ENCODE assay signal across 23 cellular contexts in genomic region chr20:47063808-47064207, GRCh38.
DNase-seq lines count a peak whose midpoint lies in the region; ATAC-seq and TF ChIP-seq lines count a peak whose summit lies in the region.
"Had no signal": no experiment of that assay in that cellular context is flagged by ENCODE, and none has a peak within 500 bp of the region (broad histone marks: within the 10 kb centered on the region; RNA-seq: fewer than 3 reads in every experiment).

No MANE protein-coding gene starts in this region.

- H3K9me2 ChIP-seq in GM23338 (ENCODE audit: insufficient read depth) = no peaks in the 10 kb centered on the region; the same call in 1 of the 2 replicates
- H3K9me2 ChIP-seq: SK-N-SH had no signal

- H3K4me1 Mint-ChIP-seq in GM23338 = no peaks in the 10 kb centered on the region

- peak overlapping the region; percentile 38; the same call in 1 of the 2 replicates for H2AFZ ChIP-seq in GM23338

- H3K36me3 ChIP-seq in GM23338 (ENCODE audit: insufficient read depth) = no peaks in the 10 kb centered on the region
- H3K36me3 ChIP-seq in WERI-Rb-1 = peaks cover 89% of the 10 kb centered on the region
- H3K36me3 ChIP-seq in esophagus squamous epithelium = peaks cover 0 to 29% (median 0%) of the 10 kb centered on the region in 3 donors
- no peaks in the 10 kb centered on the region for H3K36me3 ChIP-seq in stomach
- H3K36me3 ChIP-seq: BLaER1 treated with 17β-estradiol and CSF1 and Interleukin-3, amounts not matched to agents 10 nM and 100 nM had no signal

- no peaks in the 10 kb centered on the region for H3K79me2 ChIP-seq in GM23338 (replicated peaks; ENCODE audit: insufficient read depth)

- TF ChIP-seq POLR2A in esophagus squamous epithelium (IDR thresholded peaks at IDR 0.05) = no peak
- TF ChIP-seq POLR2A in stomach (IDR thresholded peaks at IDR 0.05) = no peak

- H3K27ac Mint-ChIP-seq in GM23338 = no peak overlapping the region
- H3K27ac Mint-ChIP-seq: CD4-positive, alpha-beta T cell had no signal

- intact Hi-C loops in esophagus squamous epithelium (cut with DNase I) (no loop called here), stomach (cut with DNase I; ENCODE audit: low total_unique reads) (no loop called here)

- H3K9me3 ChIP-seq in WERI-Rb-1 (ENCODE audit: severe bottlenecking) = no peaks in the 10 kb centered on the region
- H3K9me3 ChIP-seq in esophagus squamous epithelium = peaks cover 0 to 28% (median 14%) of the 10 kb centered on the region in 3 donors
- H3K9me3 ChIP-seq in stomach = peaks cover 11 to 25% (median 18%) of the 10 kb centered on the region in 4 donors

- H3K4me2 ChIP-seq in GM23338 = no peak overlapping the region
- H3K4me2 ChIP-seq: A549; BLaER1 treated with 17β-estradiol and CSF1 and Interleukin-3, amounts not matched to agents 10 nM and 100 nM; SK-N-SH had no signal

- H3K9me3 Mint-ChIP-seq in GM23338 = peaks cover 34% of the 10 kb centered on the region

- no peaks in the 10 kb centered on the region for H4K20me1 ChIP-seq in GM23338 (replicated peaks; ENCODE audit: insufficient read depth)
- H4K20me1 ChIP-seq: BLaER1 treated with 17β-estradiol and CSF1 and Interleukin-3, amounts not matched to agents 10 nM and 100 nM had no signal

- no peak overlapping the region for H3K4me3 Mint-ChIP-seq in GM23338
- H3K4me3 Mint-ChIP-seq: CD4-positive, alpha-beta T cell had no signal

- H3K27me3 Mint-ChIP-seq in GM23338 (ENCODE audit: insufficient read depth, low read depth, poor library complexity) = peaks cover 4% of the 10 kb centered on the region

- H3K4me3 ChIP-seq in GM23338 = no peak overlapping the region
- no peak overlapping the region for H3K4me3 ChIP-seq in WERI-Rb-1 (ENCODE audit: low read depth, low read length)
- H3K4me3 ChIP-seq in esophagus squamous epithelium = no peak overlapping the region
- H3K4me3 ChIP-seq in stomach = no peak overlapping the region
- H3K4me3 ChIP-seq: A549; BLaER1 treated with 17β-estradiol and CSF1 and Interleukin-3, amounts not matched to agents 10 nM and 100 nM had no signal

- H3K4me1 ChIP-seq in GM23338 (ENCODE audit: insufficient read depth) (no peaks in the 10 kb centered on the region), esophagus squamous epithelium (peaks cover 4 to 38% (median 12%) of the 10 kb centered on the region in 3 donors), stomach (peaks cover 6 to 20% (median 13%) of the 10 kb centered on the region in 4 donors)
- H3K4me1 ChIP-seq: A549 had no signal

- no peak for DNase-seq in GM23338 (ENCODE audit: low spot score)
- no peak for DNase-seq in WERI-Rb-1
- no peak for DNase-seq in esophagus squamous epithelium (lab: John Stamatoyannopoulos, UW)
- DNase-seq in stomach = no peak
- no peak for DNase-seq in stimulated activated naive CD4-positive, alpha-beta T cell treated with Interleukin-2 at 50 U/mL for 16 hours (lab: John Stamatoyannopoulos, UW)
- DNase-seq: AML-193; CD4-positive, alpha-beta T cell; GOT3; NCI-H1048; NCI-H1417; NCI-H1694 treated with DMSO at 0.1 percent for 48 hours; NCI-H2081; NCI-H226; NCI-H510A; SHP77 treated with DMSO at 0.1 percent for 48 hours; SK-N-SH had no signal

- H3K36me3 Mint-ChIP-seq in GM23338 (ENCODE audit: low read depth) = peaks cover 6% of the 10 kb centered on the region; the same call in 2 of the 3 replicates

- H3K27me3 ChIP-seq in GM23338 (ENCODE audit: insufficient read depth) (no peaks in the 10 kb centered on the region), WERI-Rb-1 (ENCODE audit: insufficient read depth, low read depth, severe bottlenecking) (no peaks in the 10 kb centered on the region), esophagus squamous epithelium (no peaks in the 10 kb centered on the region), stomach (no peaks in the 10 kb centered on the region)
- H3K27me3 ChIP-seq: BLaER1 treated with 17β-estradiol and CSF1 and Interleukin-3, amounts not matched to agents 10 nM and 100 nM had no signal

- no peak overlapping the region for H3K27ac ChIP-seq in GM23338 (ENCODE audit: low read depth)
- H3K27ac ChIP-seq in WERI-Rb-1 = no peak overlapping the region
- H3K27ac ChIP-seq in esophagus squamous epithelium = peak overlapping the region in 3 of 4 donors; percentile 28 to 64 (median 32)
- peak overlapping the region in 3 of 5 donors; percentile 60 to 71 (median 68) for H3K27ac ChIP-seq in stomach
- H3K27ac ChIP-seq: A549; BLaER1 treated with 17β-estradiol and CSF1 and Interleukin-3, amounts not matched to agents 10 nM and 100 nM; RWPE1 had no signal

- peak; percentile 53; the same call in 2 of the 3 replicates for ATAC-seq in GM23338
- ATAC-seq in HG02852 (IDR thresholded peaks at IDR 0.05; ENCODE audit: unreplicated experiment) = no peak
- no peak for ATAC-seq in HG02970 (IDR thresholded peaks at IDR 0.05; ENCODE audit: low FRiP score, unreplicated experiment)
- ATAC-seq: A549, HCT116, Panc1 had no signal

- peak; percentile 27 to 59; a peak in 2 of 4 replicates for TF ChIP-seq CTCF in GM23338 (conservative IDR thresholded peaks at IDR 0.05; ENCODE audit: low read depth in 2 of 2)
- TF ChIP-seq CTCF in WERI-Rb-1 (IDR thresholded peaks at IDR 0.05; ENCODE audit: low read depth, low read length) = 0 out of 2 replicates have a peak, but pooled peaks have one; percentile 3
- no peak for TF ChIP-seq CTCF in esophagus squamous epithelium (IDR thresholded peaks at IDR 0.05)
- TF ChIP-seq CTCF in stomach (IDR thresholded peaks at IDR 0.05) = no peak

- H3F3A ChIP-seq in GM23338 (replicated peaks; ENCODE audit: low read depth) = no peaks in the 10 kb centered on the region

- no peak for TF ChIP-seq EP300 in stomach (IDR thresholded peaks at IDR 0.05)

- WGBS in esophagus squamous epithelium, 2 donors = 25 to 65% methylated on average over 2 to 3 of the region's 3 CpGs
- WGBS in stomach, 5 donors = 64 to 68% (median 66%) methylated on average over 3 of the region's 3 CpGs

TF ChIP-seq in GM23338, 12 proteins besides CTCF, POLR2A, EP300 and RAD21 (continues in another document):
- TF ChIP-seq CREB1 (CRISPR knock-in tag; IDR thresholded peaks at IDR 0.05; ENCODE audit: low read depth) (no peak), EZH2phosphoT487 (IDR thresholded peaks at IDR 0.05; ENCODE audit: unreplicated experiment) (no peak), ZNF114 (CRISPR knock-in tag; IDR thresholded peaks at IDR 0.05) (no peak), POLR2AphosphoS5 (IDR thresholded peaks at IDR 0.05; ENCODE audit: low read depth) (no peak), REST (IDR thresholded peaks at IDR 0.05; ENCODE audit: unreplicated experiment) (no peak), EZH2 (IDR thresholded peaks at IDR 0.05; ENCODE audit: low read depth, unreplicated experiment) (no peak)

Comparison
In these comparisons a context has a peak if more than half of its experiments do, and no peak if none do; other contexts are left out.
1. H3K27ac ChIP-seq: peak in esophagus squamous epithelium (3 of 4) and stomach (3 of 5); none in GM23338 (single experiment) and WERI-Rb-1 (single experiment).
2. CTCF ChIP-seq: peak in GM23338 (2 of 2) and WERI-Rb-1 (single experiment); none in esophagus squamous epithelium (0 of 6) and stomach (0 of 7).